Comparison of ENCODE assay signal across 34 cellular contexts in the genomic region with DNA sequence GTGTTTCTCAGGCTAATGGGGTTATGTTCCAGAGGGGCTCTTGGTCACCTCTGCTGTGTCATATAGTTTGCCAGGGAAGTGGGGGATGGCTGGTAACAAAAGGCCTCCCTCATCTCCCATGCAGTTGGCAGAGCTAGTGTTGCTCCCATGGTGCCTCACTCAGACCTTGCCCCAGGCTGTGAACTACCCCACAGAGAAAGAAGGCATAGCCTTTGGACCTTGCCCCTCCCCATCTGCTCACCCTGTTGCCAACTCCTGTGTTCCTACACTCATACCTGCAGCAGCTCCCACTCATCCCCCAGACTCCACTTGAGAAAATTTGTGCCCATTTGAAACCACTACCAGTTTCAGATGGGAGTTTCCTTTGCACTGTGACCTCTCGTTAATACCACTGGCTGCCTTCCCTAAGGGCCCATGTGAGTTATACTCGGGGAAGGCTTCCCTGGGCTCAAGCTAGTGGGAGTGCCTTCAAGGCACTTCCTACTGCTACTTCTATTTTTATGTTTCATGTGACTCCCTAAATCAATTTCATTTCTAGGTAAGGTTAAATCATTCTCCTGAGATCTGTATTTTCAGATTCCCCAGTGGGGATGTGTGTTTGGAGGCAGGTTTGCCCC.
"Had no signal": no experiment of that assay in that cellular context is flagged by ENCODE, and none has a peak within 500 bp of the region (broad histone marks: within the 10 kb centered on the region; RNA-seq: fewer than 3 reads in every experiment).

No MANE protein-coding gene starts in this region.

- H3K36me3 ChIP-seq: adrenal gland, cardiac muscle cell, gastroesophageal sphincter, left lung, neutrophil, stomach, thyroid gland, upper lobe of right lung, WERI-Rb-1 had no signal

- FAIRE-seq: kidney had no signal

- H3K9me3 ChIP-seq: neutrophil, thyroid gland had no signal

- DNase-seq: activated CD4-positive, alpha-beta T cell treated with anti-CD3 and anti-CD28 coated beads for 48 hours; activated CD4-positive, alpha-beta T cell treated with anti-CD3 and anti-CD28 coated beads, Interleukin-2, amount 50 U/mL, for 48 hours; activated CD8-positive, alpha-beta memory T cell treated with anti-CD3 and anti-CD28 coated beads for 24 hours; activated effector memory CD4-positive, alpha-beta T cell treated with anti-CD3 and anti-CD28 coated beads, Interleukin-2, amount 50 U/mL, for 16 hours; activated naive CD4-positive, alpha-beta T cell treated with anti-CD3 and anti-CD28 coated beads for 36 hours; activated naive CD8-positive, alpha-beta T cell treated with anti-CD3 and anti-CD28 coated beads for 36 hours; adrenal gland; aorta; body of pancreas; cortex of kidney; effector memory CD8-positive, alpha-beta T cell; erythroblast; hippocampal formation; immature natural killer cell; kidney; left lung; naive B cell; nephron progenitor cell; stimulated activated CD4-positive, alpha-beta T cell treated with anti-CD3 and anti-CD28 coated beads, Interleukin-15, amount 100 ng/mL, for 24 hours; stimulated activated CD4-positive, alpha-beta T cell treated with anti-CD3 and anti-CD28 coated beads, Interleukin-2, amount 100 ng/mL, for 24 hours; stimulated activated naive B cell treated with anti-CD40 and anti-IgM and Interleukin-4, amounts not matched to agents 10 μg/mL and 1 μg/mL and 100 μg/mL, for 72 hours; stomach; SW 1271; T-helper 9 cell; thyroid gland; upper lobe of right lung; WERI-Rb-1 had no signal

- H3K4me1 ChIP-seq: adrenal gland, body of pancreas, gastroesophageal sphincter, left lung, stomach, thyroid gland, upper lobe of right lung had no signal

- H3K4me3 ChIP-seq: adrenal gland, body of pancreas, cardiac muscle cell, gastroesophageal sphincter, left lung, lung, stomach, thyroid gland, upper lobe of right lung had no signal

- ATAC-seq: activated CD4-positive, CD25-positive, alpha-beta regulatory T cell treated with anti-CD3 and anti-CD28 coated beads, Interleukin-2, amount 50 U/mL, for 24 hours; body of pancreas; effector memory CD8-positive, alpha-beta T cell; gastroesophageal sphincter; left lung; stimulated activated naive B cell treated with anti-CD40 and anti-IgM and Interleukin-4, amounts not matched to agents 10 μg/mL and 1 μg/mL and 100 μg/mL, for 72 hours; upper lobe of right lung had no signal

- H3K27me3 ChIP-seq: adrenal gland, body of pancreas, cardiac muscle cell, gastroesophageal sphincter, left lung, neutrophil, stomach, thyroid gland, upper lobe of right lung had no signal

- H3K27ac Mint-ChIP-seq: activated naive CD4-positive, alpha-beta T cell treated with anti-CD3 and anti-CD28 coated beads for 36 hours; activated naive CD8-positive, alpha-beta T cell treated with anti-CD3 and anti-CD28 coated beads for 36 hours; activated T-helper 1 cell treated with anti-CD3 and anti-CD28 coated beads, Interleukin-12 subunit alpha, Interleukin-12 subunit beta, Interleukin-2, Interleukin-4 antibody, amounts not matched to agents 30 ng/mL and 10 ng/mL and 1 ng/mL, durations not matched to agents 14 hours and 24 hours and 36 hours; effector memory CD8-positive, alpha-beta T cell; immature natural killer cell; nephron progenitor cell; stimulated activated naive B cell treated with anti-CD40 and anti-IgM and Interleukin-4, amounts not matched to agents 10 μg/mL and 1 μg/mL and 100 μg/mL, for 72 hours; T-helper 1 cell treated with Interleukin-12 subunit alpha and Interleukin-12 subunit beta and Interleukin-4 antibody, amounts not matched to agents 30 μg/mL and 1 μg/mL, for 36 hours had no signal

- H3K4me3 Mint-ChIP-seq: activated naive CD4-positive, alpha-beta T cell treated with anti-CD3 and anti-CD28 coated beads for 36 hours; activated naive CD8-positive, alpha-beta T cell treated with anti-CD3 and anti-CD28 coated beads for 36 hours; activated T-helper 1 cell treated with anti-CD3 and anti-CD28 coated beads, Interleukin-12 subunit alpha, Interleukin-12 subunit beta, Interleukin-2, Interleukin-4 antibody, amounts not matched to agents 30 ng/mL and 10 ng/mL and 1 ng/mL, durations not matched to agents 14 hours and 24 hours and 36 hours; effector memory CD8-positive, alpha-beta T cell; immature natural killer cell; naive B cell; nephron progenitor cell; stimulated activated naive B cell treated with anti-CD40 and anti-IgM and Interleukin-4, amounts not matched to agents 10 μg/mL and 1 μg/mL and 100 μg/mL, for 72 hours; T-helper 1 cell treated with Interleukin-12 subunit alpha and Interleukin-12 subunit beta and Interleukin-4 antibody, amounts not matched to agents 30 μg/mL and 1 μg/mL, for 36 hours had no signal

- H3K27ac ChIP-seq: adrenal gland, body of pancreas, cardiac muscle cell, gastroesophageal sphincter, left lung, neutrophil, stomach, thyroid gland, upper lobe of right lung, WERI-Rb-1 had no signal

- H3K27me3 Mint-ChIP-seq: activated naive CD8-positive, alpha-beta T cell treated with anti-CD3 and anti-CD28 coated beads for 36 hours; naive B cell; stimulated activated naive B cell treated with anti-CD40 and anti-IgM and Interleukin-4, amounts not matched to agents 10 μg/mL and 1 μg/mL and 100 μg/mL, for 72 hours had no signal

- H3K4me1 Mint-ChIP-seq: activated naive CD8-positive, alpha-beta T cell treated with anti-CD3 and anti-CD28 coated beads for 36 hours; immature natural killer cell; nephron progenitor cell; stimulated activated naive B cell treated with anti-CD40 and anti-IgM and Interleukin-4, amounts not matched to agents 10 μg/mL and 1 μg/mL and 100 μg/mL, for 72 hours had no signal
